Comparison of ENCODE assay signal across 20 cellular contexts in the genomic region with DNA sequence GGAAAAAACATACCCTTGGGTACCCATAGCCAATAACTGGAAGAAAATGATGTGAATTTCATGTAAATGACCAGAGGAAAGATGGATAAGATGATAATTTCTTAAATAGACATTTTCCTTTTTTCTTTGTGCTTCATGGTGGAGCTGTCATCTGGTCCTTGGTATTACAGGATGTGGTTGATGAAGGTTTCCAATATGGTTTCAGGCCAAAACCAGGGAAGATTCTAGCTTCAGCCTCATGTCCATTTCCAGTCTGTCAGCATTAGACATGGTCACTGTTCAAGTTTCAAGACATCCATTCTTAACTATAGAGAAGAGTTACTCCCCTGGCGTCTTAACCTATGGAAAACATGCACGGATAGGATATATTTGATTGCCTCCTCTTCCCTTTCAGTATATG.
DNase-seq lines count a peak whose midpoint lies in the region; ATAC-seq and TF ChIP-seq lines count a peak whose summit lies in the region.
"Had no signal": no experiment of that assay in that cellular context is flagged by ENCODE, and none has a peak within 500 bp of the region (broad histone marks: within the 10 kb centered on the region; RNA-seq: fewer than 3 reads in every experiment).

No MANE protein-coding gene starts in this region.

- no peak overlapping the region for H3K14ac ChIP-seq in IMR-90 (replicated peaks; ENCODE audit: low read depth, low read length)

- no peak overlapping the region for H3K9ac ChIP-seq in IMR-90 (ENCODE audit: low read depth, low read length)

- peaks cover 11% of the 10 kb centered on the region for H4K20me1 ChIP-seq in IMR-90 (ENCODE audit: insufficient read depth, low read length)

- H3K9me1 ChIP-seq in IMR-90 (ENCODE audit: insufficient read depth, low read length): 0 out of 2 replicates have a peak, but pooled peaks cover 4% of the 10 kb centered on the region

- CTCF ChIA-PET in IMR-90 (lab: Yijun Ruan, JAX): no interaction called here
- CTCF ChIA-PET in HEK293T (lab: Yijun Ruan, JAX): interaction anchor here (0.7 to 1.3 kb wide), 2 partner anchors 10 to 221 kb away, joined by 4 to 6 read pairs; no protein-coding TSS in a partner anchor

- dilution Hi-C loops in IMR-90 (cut with HindIII; ENCODE audit: low sequenced_read_pairs, unreplicated experiment): no loop called here

- H3K4me3 ChIP-seq in AG10803 (ENCODE audit: low read length) (no peak overlapping the region), IMR-90 (ENCODE audit: insufficient read depth, low read depth, low read length) (no peak overlapping the region), astrocyte of the cerebellum (ENCODE audit: low read depth, low read length) (no peak overlapping the region)
- H3K4me3 ChIP-seq: BLaER1 treated with 17β-estradiol and CSF1 and Interleukin-3, amounts not matched to agents 10 nM and 100 nM; GM12878; K562 had no signal

- H2AFZ ChIP-seq in IMR-90 (replicated peaks; ENCODE audit: low read length, poor library complexity): no peak overlapping the region

- WGBS in IMR-90 (ENCODE audit: extremely low coverage in 2 of 2, insufficient read length in 1 of 2), 2 experiments: no CpG with 5 or more reads among the region's 2 CpGs

- no peak overlapping the region for H3K18ac ChIP-seq in IMR-90 (ENCODE audit: low read depth, low read length)

- TF ChIP-seq POLR2A in IMR-90 (IDR thresholded peaks at IDR 0.05; ENCODE audit: low read depth, low read length): no peak

- no peaks in the 10 kb centered on the region for H3K27me3 ChIP-seq in IMR-90 (ENCODE audit: control insufficient read depth, insufficient read depth, low read length)
- H3K27me3 ChIP-seq: BLaER1 treated with 17β-estradiol and CSF1 and Interleukin-3, amounts not matched to agents 10 nM and 100 nM had no signal

- no peak overlapping the region for H4K91ac ChIP-seq in IMR-90 (ENCODE audit: insufficient read depth, low read depth, low read length)

- H3K4ac ChIP-seq in IMR-90 (ENCODE audit: low read depth, low read length): no peak overlapping the region

- in situ Hi-C loops in IMR-90 (cut with MboI; ENCODE audit: low sequenced_read_pairs): loop anchor here (5.0 to 10.0 kb wide), 2 partner anchors 527 to 575 kb away; no protein-coding TSS in a partner anchor
- in situ Hi-C loops in astrocyte of the cerebellum (cut with HindIII; ENCODE audit: low sequenced_read_pairs): no loop called here

- H2BK5ac ChIP-seq in IMR-90 (ENCODE audit: low read depth, low read length, poor library complexity, severe bottlenecking): no peak overlapping the region

- no TSS peak for BruUV-seq in IMR-90 (replicated peaks; lab: Mats Ljungman, UMichigan)

- H4K8ac ChIP-seq in IMR-90 (ENCODE audit: low read depth in 2 of 2, low read length in 2 of 2): no peak overlapping the region

- TF ChIP-seq CTCF in AG10803 (conservative IDR thresholded peaks at IDR 0.05; ENCODE audit: low read length) (no peak), IMR-90 (conservative IDR thresholded peaks at IDR 0.05; ENCODE audit: low read depth, low read length) (no peak), astrocyte of the cerebellum (IDR thresholded peaks at IDR 0.05; ENCODE audit: low read depth, low read length, missing control alignments) (no peak)

- H3K4me2 ChIP-seq in IMR-90 (ENCODE audit: low read depth, low read length): no peak overlapping the region

- no peak for TF ChIP-seq RAD21 in IMR-90 (IDR thresholded peaks at IDR 0.05; ENCODE audit: low read length)

- H2BK120ac ChIP-seq in IMR-90 (ENCODE audit: low read depth, low read length): no peak overlapping the region

- H3K56ac ChIP-seq in IMR-90 (ENCODE audit: extremely low read depth, insufficient read depth, low read length): no peak overlapping the region

- intact Hi-C loops in IMR-90 (cut with micrococcal nuclease): loop anchor here (10.0 kb wide), 1 partner anchor 335 kb away; no protein-coding TSS in a partner anchor

- H2AK9ac ChIP-seq in IMR-90 (replicated peaks; ENCODE audit: low read depth, low read length, poor library complexity): no peak overlapping the region

- H3K4me1 ChIP-seq in IMR-90 (ENCODE audit: control insufficient read depth, insufficient read depth, low read length): no peaks in the 10 kb centered on the region

- H2AK5ac ChIP-seq in IMR-90 (ENCODE audit: low read depth, low read length): no peak overlapping the region

- DNase-seq in AG10803 (ENCODE audit: low read depth) (peak; percentile 71), EL (peak; percentile 18), IMR-90 (peak; percentile 16), astrocyte of the cerebellum (ENCODE audit: low read depth) (peak; percentile 27), iPS-NIHi11 (ENCODE audit: low spot score) (no peak), SKM-1 treated with dmso at 0.1 percent for 144 hours (lab: John Stamatoyannopoulos, UW; ENCODE audit: unreplicated experiment) (no peak), HEK293T (ENCODE audit: extremely low spot score) (no peak)
- DNase-seq: ACHN; CD4-positive, CD25-positive, alpha-beta regulatory T cell; DMS 273 treated with DMSO at 0.1 percent for 48 hours; DMS79; GDM1; GOT3; H9; Kasumi-1 had no signal

- H3K79me1 ChIP-seq in IMR-90 (ENCODE audit: low read depth in 1 of 2, low read length in 2 of 2): peaks cover 6 to 28% of the 10 kb centered on the region in 2 experiments; a peak in 2 of 4 replicates

- no peak overlapping the region for H3K27ac ChIP-seq in IMR-90 (ENCODE audit: insufficient read depth, low read length)
- H3K27ac ChIP-seq: HL-60 had no signal

- no peak overlapping the region for H2BK20ac ChIP-seq in IMR-90 (ENCODE audit: low read depth, low read length)

- no peak overlapping the region for H3K23ac ChIP-seq in IMR-90 (ENCODE audit: low read depth, low read length)

- no peaks in the 10 kb centered on the region for H3K9me3 ChIP-seq in IMR-90 (ENCODE audit: control insufficient read depth, insufficient read depth, low read length)
- H3K9me3 ChIP-seq: BLaER1 treated with 17β-estradiol and CSF1 and Interleukin-3, amounts not matched to agents 10 nM and 100 nM had no signal

- POLR2A ChIA-PET in IMR-90 (lab: Charles Lee; ENCODE audit: unreplicated experiment) (no interaction called here), HEK293T (lab: Yijun Ruan, JAX) (interaction anchor here (0.7 kb wide), 1 partner anchor 155 kb away, joined by 3 read pairs; no protein-coding TSS in a partner anchor)

- no peak overlapping the region for H4K5ac ChIP-seq in IMR-90 (ENCODE audit: low read depth, low read length)

- ATAC-seq in IMR-90 (ENCODE audit: low read depth): no peak
- no peak for ATAC-seq in HG02763 (IDR thresholded peaks at IDR 0.05; ENCODE audit: unreplicated experiment)
- ATAC-seq: GM12878 had no signal

- H3K36me3 ChIP-seq in IMR-90 (ENCODE audit: control insufficient read depth, insufficient read depth, low read length): peaks cover 46% of the 10 kb centered on the region

- no peak overlapping the region for H2BK15ac ChIP-seq in IMR-90 (ENCODE audit: low read depth, low read length)

TF ChIP-seq in IMR-90, 13 proteins besides CTCF, POLR2A, EP300 and RAD21 (continues in another document):
- TF ChIP-seq MAZ (IDR thresholded peaks at IDR 0.05; ENCODE audit: borderline replicate concordance, low read depth, low read length) (no peak), CEBPB (IDR thresholded peaks at IDR 0.05; ENCODE audit: low read depth, low read length) (no peak), MAFK (IDR thresholded peaks at IDR 0.05; ENCODE audit: low read depth, low read length) (no peak), NFE2L2 (IDR thresholded peaks at IDR 0.05; ENCODE audit: low read depth, low read length) (no peak)
- TF ChIP-seq, protein P1, sequence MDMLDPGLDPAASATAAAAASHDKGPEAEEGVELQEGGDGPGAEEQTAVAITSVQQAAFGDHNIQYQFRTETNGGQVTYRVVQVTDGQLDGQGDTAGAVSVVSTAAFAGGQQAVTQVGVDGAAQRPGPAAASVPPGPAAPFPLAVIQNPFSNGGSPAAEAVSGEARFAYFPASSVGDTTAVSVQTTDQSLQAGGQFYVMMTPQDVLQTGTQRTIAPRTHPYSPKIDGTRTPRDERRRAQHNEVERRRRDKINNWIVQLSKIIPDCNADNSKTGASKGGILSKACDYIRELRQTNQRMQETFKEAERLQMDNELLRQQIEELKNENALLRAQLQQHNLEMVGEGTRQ (IDR thresholded peaks at IDR 0.05; ENCODE audit: low read depth, low read length): no peak
- TF ChIP-seq, protein P2, sequence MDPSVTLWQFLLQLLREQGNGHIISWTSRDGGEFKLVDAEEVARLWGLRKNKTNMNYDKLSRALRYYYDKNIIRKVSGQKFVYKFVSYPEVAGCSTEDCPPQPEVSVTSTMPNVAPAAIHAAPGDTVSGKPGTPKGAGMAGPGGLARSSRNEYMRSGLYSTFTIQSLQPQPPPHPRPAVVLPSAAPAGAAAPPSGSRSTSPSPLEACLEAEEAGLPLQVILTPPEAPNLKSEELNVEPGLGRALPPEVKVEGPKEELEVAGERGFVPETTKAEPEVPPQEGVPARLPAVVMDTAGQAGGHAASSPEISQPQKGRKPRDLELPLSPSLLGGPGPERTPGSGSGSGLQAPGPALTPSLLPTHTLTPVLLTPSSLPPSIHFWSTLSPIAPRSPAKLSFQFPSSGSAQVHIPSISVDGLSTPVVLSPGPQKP (IDR thresholded peaks at IDR 0.05; ENCODE audit: borderline replicate concordance, low read depth, low read length): no peak

TF ChIP-seq in HEK293T, 16 proteins besides CTCF, POLR2A, EP300 and RAD21 (continues in another document):
- TF ChIP-seq FOXK2 (IDR thresholded peaks at IDR 0.05): no peak
- TF ChIP-seq BHLHE40 (IDR thresholded peaks at IDR 0.05; ENCODE audit: borderline replicate concordance): no peak
- no peak for TF ChIP-seq L3MBTL2 (conservative IDR thresholded peaks at IDR 0.05)
- no peak for TF ChIP-seq LEF1 (IDR thresholded peaks at IDR 0.05; ENCODE audit: borderline replicate concordance)
- TF ChIP-seq ELF4 (IDR thresholded peaks at IDR 0.05): no peak
- no peak for TF ChIP-seq TARDBP (IDR thresholded peaks at IDR 0.05)
- TF ChIP-seq ZNF384 (IDR thresholded peaks at IDR 0.05): no peak
- no peak for TF ChIP-seq FOXM1 (IDR thresholded peaks at IDR 0.05; ENCODE audit: borderline replicate concordance)
- TF ChIP-seq FOXA1 (IDR thresholded peaks at IDR 0.05): no peak
- TF ChIP-seq NFRKB (IDR thresholded peaks at IDR 0.05): no peak
- no peak for TF ChIP-seq HDGF (IDR thresholded peaks at IDR 0.05; ENCODE audit: borderline replicate concordance)
- no peak for TF ChIP-seq CTBP1 (IDR thresholded peaks at IDR 0.05; ENCODE audit: borderline replicate concordance)
- no peak for TF ChIP-seq ARNT (IDR thresholded peaks at IDR 0.05)
- TF ChIP-seq, protein P3, sequence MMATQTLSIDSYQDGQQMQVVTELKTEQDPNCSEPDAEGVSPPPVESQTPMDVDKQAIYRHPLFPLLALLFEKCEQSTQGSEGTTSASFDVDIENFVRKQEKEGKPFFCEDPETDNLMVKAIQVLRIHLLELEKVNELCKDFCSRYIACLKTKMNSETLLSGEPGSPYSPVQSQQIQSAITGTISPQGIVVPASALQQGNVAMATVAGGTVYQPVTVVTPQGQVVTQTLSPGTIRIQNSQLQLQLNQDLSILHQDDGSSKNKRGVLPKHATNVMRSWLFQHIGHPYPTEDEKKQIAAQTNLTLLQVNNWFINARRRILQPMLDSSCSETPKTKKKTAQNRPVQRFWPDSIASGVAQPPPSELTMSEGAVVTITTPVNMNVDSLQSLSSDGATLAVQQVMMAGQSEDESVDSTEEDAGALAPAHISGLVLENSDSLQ (IDR thresholded peaks at IDR 0.05): no peak
- no peak for TF ChIP-seq SUZ12 (IDR thresholded peaks at IDR 0.05)

Comparison
In these comparisons a context has a peak if more than half of its experiments do, and no peak if none do; other contexts are left out.
1. DNase-seq: peak in AG10803 (single experiment), EL (single experiment), IMR-90 (single experiment) and astrocyte of the cerebellum (single experiment); none in iPS-NIHi11 (single experiment), SKM-1 treated with dmso at 0.1 percent for 144 hours (single experiment) and HEK293T (single experiment).